In genomic region chr13:51912091-51912490, GRCh38 we compare ENCODE assay signal across 15 cellular contexts. TPM values are rescaled to one million over a fixed set of nuclear protein-coding genes. Genes with fewer than 3 reads are reported as not detected.
DNase-seq lines count a peak whose midpoint lies in the region; ATAC-seq and TF ChIP-seq lines count a peak whose summit lies in the region.
"Had no signal": no experiment of that assay in that cellular context is flagged by ENCODE, and none has a peak within 500 bp of the region (broad histone marks: within the 10 kb centered on the region; RNA-seq: fewer than 3 reads in every experiment).

No MANE protein-coding gene starts in this region.

- no peaks in the 10 kb centered on the region for H3K9me3 ChIP-seq in BE2C
- no peaks in the 10 kb centered on the region for H3K9me3 ChIP-seq in MG63
- no peaks in the 10 kb centered on the region for H3K9me3 ChIP-seq in hepatocyte (ENCODE audit: low read depth)

- H3K4me3 ChIP-seq in BE2C (ENCODE audit: low read depth, low read length): no peak overlapping the region
- H3K4me3 ChIP-seq in MG63: no peak overlapping the region
- H3K4me3 ChIP-seq in hepatocyte: no peak overlapping the region

- no peaks in the 10 kb centered on the region for H3K79me2 ChIP-seq in hepatocyte

- no peak overlapping the region for H3K27ac ChIP-seq in hepatocyte
- H3K27ac ChIP-seq: WERI-Rb-1 had no signal

- H3K9me2 ChIP-seq in hepatocyte (replicated peaks; ENCODE audit: insufficient read depth): no peaks in the 10 kb centered on the region

- H3K27me3 ChIP-seq in BE2C (no peaks in the 10 kb centered on the region), MG63 (no peaks in the 10 kb centered on the region; the same call in 1 of the 2 replicates), hepatocyte (no peaks in the 10 kb centered on the region)

- H3K4me1 ChIP-seq in BE2C (no peaks in the 10 kb centered on the region), hepatocyte (ENCODE audit: insufficient read depth) (no peaks in the 10 kb centered on the region)

- DNase-seq in BE2C (no peak), MG63 (peak; percentile 11), astrocyte of the hippocampus (ENCODE audit: low read depth, low spot score) (peak; percentile 44), midbrain (lab: John Stamatoyannopoulos, UW) (peak; percentile 69), hepatocyte (ENCODE audit: low spot score) (no peak)
- no peak for DNase-seq in activated naive CD4-positive, alpha-beta T cell treated with Interleukin-2 at 50 U/mL for 16 hours
- DNase-seq: CD4-positive, alpha-beta T cell; H7; mesenchymal stem cell; stimulated activated CD4-positive, alpha-beta T cell treated with anti-CD3 and anti-CD28 coated beads, Interleukin-12 subunit alpha, Interleukin-12 subunit beta, amount 100 ng/mL, for 4 hours; WERI-Rb-1 had no signal

- no peak overlapping the region for H3K4me2 ChIP-seq in hepatocyte

- 75% methylated on average over 10 of the region's 10 CpGs for WGBS in hepatocyte (ENCODE audit: low lambda C conversion rate, missing lambda C conversion rate)

- H3K36me3 ChIP-seq in BE2C (no peaks in the 10 kb centered on the region), MG63 (no peaks in the 10 kb centered on the region), hepatocyte (replicated peaks; ENCODE audit: insufficient read depth, low read depth) (no peaks in the 10 kb centered on the region)
- H3K36me3 ChIP-seq: WERI-Rb-1 had no signal

- H2AFZ ChIP-seq in hepatocyte: no peak overlapping the region

- no peaks in the 10 kb centered on the region for H4K20me1 ChIP-seq in hepatocyte (ENCODE audit: insufficient read depth, poor library complexity, severe bottlenecking)

- TF ChIP-seq CTCF in BE2C (IDR thresholded peaks at IDR 0.05; ENCODE audit: low read depth, low read length) (peak; percentile 27; the same call in 1 of the 2 replicates), hepatocyte (IDR thresholded peaks at IDR 0.05; ENCODE audit: poor library complexity) (no peak)

- no peak for ATAC-seq in GM18858 (IDR thresholded peaks at IDR 0.05; ENCODE audit: unreplicated experiment)
- no peak for ATAC-seq in GM19324 (IDR thresholded peaks at IDR 0.05; ENCODE audit: low FRiP score, unreplicated experiment)
- ATAC-seq: activated naive CD4-positive, alpha-beta T cell treated with anti-CD3 and anti-CD28 coated beads, Interleukin-2, amount 50 U/mL, for 72 hours had no signal

RNA-seq across cellular contexts. Expression of gene CCDC70, which starts 50.3 kb away (rescaled TPM):
- polyA plus RNA-seq in BE2C (2012; ENCODE audit: insufficient read depth, insufficient read length, low read depth): not detected
- not detected in 2 replicates for total RNA-seq in MG63 (2014; rRNA removed; shearing (Covaris generic); ENCODE audit: low replicate concordance)
- total RNA-seq in hepatocyte: not detected in 2 replicates
- 0.40 TPM in 1 of 2 replicates, not detected in the other for polyA plus RNA-seq in hepatocyte
- total RNA-seq: activated naive CD4-positive, alpha-beta T cell treated with anti-CD3 and anti-CD28 coated beads, Interleukin-2, amount 50 U/mL, for 72 hours; CD4-positive, alpha-beta T cell; H7 had no signal
- polyA plus RNA-seq: esophagus had no signal

Comparison
In these comparisons a context has a peak if more than half of its experiments do, and no peak if none do; other contexts are left out.
1. DNase-seq: peak in MG63 (single experiment), astrocyte of the hippocampus (single experiment) and midbrain (single experiment); none in BE2C (single experiment), activated naive CD4-positive, alpha-beta T cell treated with Interleukin-2 at 50 U/mL for 16 hours (single experiment) and hepatocyte (single experiment).